16 cellular contexts compared by ENCODE assay signal in genomic region chr10:68095176-68095575, GRCh38. TPM values are rescaled to one million over a fixed set of nuclear protein-coding genes. Genes with fewer than 3 reads are reported as not detected.
DNase-seq lines count a peak whose midpoint lies in the region; ATAC-seq and TF ChIP-seq lines count a peak whose summit lies in the region.
"Had no signal": no experiment of that assay in that cellular context is flagged by ENCODE, and none has a peak within 500 bp of the region (broad histone marks: within the 10 kb centered on the region; RNA-seq: fewer than 3 reads in every experiment).

No MANE protein-coding gene starts in this region.

- H3F3A ChIP-seq in PC-3 (ENCODE audit: low read length, unreplicated experiment), result peaks cover 25% of the 10 kb centered on the region

- peaks cover 17% of the 10 kb centered on the region; the same call in 1 of the 2 replicates for H3K36me3 ChIP-seq in PC-3 (ENCODE audit: low read depth, low read length)
- H3K36me3 ChIP-seq: right atrium auricular region, stomach had no signal

- CTCF ChIA-PET in PC-3 (lab: Charles Lee), result interaction anchor here (0.6 kb wide), 1 partner anchor 126 kb away, joined by 5 read pairs; no protein-coding TSS in a partner anchor

- peaks cover 85% of the 10 kb centered on the region for H3K79me2 ChIP-seq in PC-3 (ENCODE audit: low read length)

- peak overlapping the region; percentile 82 for H3K9ac ChIP-seq in PC-3 (ENCODE audit: low read length)

- ATAC-seq in PC-3, result peak; percentile 49
- no peak for ATAC-seq in GM21723 (IDR thresholded peaks at IDR 0.05; ENCODE audit: unreplicated experiment)
- ATAC-seq in HG02610 (IDR thresholded peaks at IDR 0.05; ENCODE audit: unreplicated experiment), result no peak
- ATAC-seq: naive thymus-derived CD4-positive, alpha-beta T cell had no signal

- 0 out of 2 replicates have a peak overlapping the region, but pooled peaks have one; percentile 0 for H2AFZ ChIP-seq in PC-3 (ENCODE audit: low read length)

- H3K4me3 ChIP-seq in PC-3 (ENCODE audit: low read length), result peak overlapping the region; percentile 17
- H3K4me3 ChIP-seq: right atrium auricular region, stomach had no signal

- no peaks in the 10 kb centered on the region for H3K9me2 ChIP-seq in PC-3 (replicated peaks; ENCODE audit: low read length)

- H3K27ac Mint-ChIP-seq in chondrocyte (ENCODE audit: unreplicated experiment) (peak overlapping the region; percentile 73), osteocyte (ENCODE audit: unreplicated experiment) (peak overlapping the region; percentile 52), endothelial cell (ENCODE audit: unreplicated experiment) (no peak overlapping the region)
- H3K27ac Mint-ChIP-seq: naive thymus-derived CD4-positive, alpha-beta T cell had no signal

- H3K9me3 Mint-ChIP-seq in chondrocyte (ENCODE audit: low read depth), result no peaks in the 10 kb centered on the region
- no peaks in the 10 kb centered on the region for H3K9me3 Mint-ChIP-seq in osteocyte (ENCODE audit: unreplicated experiment)
- no peaks in the 10 kb centered on the region for H3K9me3 Mint-ChIP-seq in endothelial cell (ENCODE audit: unreplicated experiment)
- H3K9me3 Mint-ChIP-seq: naive thymus-derived CD4-positive, alpha-beta T cell had no signal

- intact Hi-C loops in PC-3 (cut with micrococcal nuclease), result loop anchor here (1.0 to 5.0 kb wide), 2 partner anchors 9 to 278 kb away; no protein-coding TSS in a partner anchor

- H3K4me1 Mint-ChIP-seq in chondrocyte (ENCODE audit: low read depth), result peaks cover 25% of the 10 kb centered on the region
- H3K4me1 Mint-ChIP-seq in osteocyte (ENCODE audit: unreplicated experiment), result peaks cover 19% of the 10 kb centered on the region
- no peaks in the 10 kb centered on the region for H3K4me1 Mint-ChIP-seq in endothelial cell (ENCODE audit: unreplicated experiment)

- TF ChIP-seq CTCF in PC-3 (conservative IDR thresholded peaks at IDR 0.05; ENCODE audit: low read depth, low read length) (no peak), chondrocyte (IDR thresholded peaks at IDR 0.05) (no peak), osteocyte (IDR thresholded peaks at IDR 0.05) (no peak), endothelial cell (IDR thresholded peaks at IDR 0.05; ENCODE audit: unreplicated experiment) (no peak)

- H3K27me3 Mint-ChIP-seq in chondrocyte (ENCODE audit: low read depth) (no peaks in the 10 kb centered on the region), osteocyte (ENCODE audit: unreplicated experiment) (no peaks in the 10 kb centered on the region), endothelial cell (ENCODE audit: unreplicated experiment) (no peaks in the 10 kb centered on the region)
- H3K27me3 Mint-ChIP-seq: naive thymus-derived CD4-positive, alpha-beta T cell had no signal

- H3K9me3 ChIP-seq in PC-3 (ENCODE audit: low read length), result no peaks in the 10 kb centered on the region
- H3K9me3 ChIP-seq: right atrium auricular region, stomach had no signal

- H3K4me3 Mint-ChIP-seq in chondrocyte (ENCODE audit: unreplicated experiment) (no peak overlapping the region), osteocyte (ENCODE audit: unreplicated experiment) (no peak overlapping the region), endothelial cell (ENCODE audit: unreplicated experiment) (no peak overlapping the region)
- H3K4me3 Mint-ChIP-seq: naive thymus-derived CD4-positive, alpha-beta T cell had no signal

- peak overlapping the region; percentile 94 for H3K27ac ChIP-seq in PC-3 (ENCODE audit: low read length)
- H3K27ac ChIP-seq: stomach had no signal

- H3K36me3 Mint-ChIP-seq in chondrocyte (ENCODE audit: low read depth) (no peaks in the 10 kb centered on the region), osteocyte (ENCODE audit: unreplicated experiment) (no peaks in the 10 kb centered on the region), endothelial cell (ENCODE audit: low read depth, unreplicated experiment) (no peaks in the 10 kb centered on the region)
- H3K36me3 Mint-ChIP-seq: naive thymus-derived CD4-positive, alpha-beta T cell had no signal

- DNase-seq in Caki2 (ENCODE audit: low read depth) (peak; percentile 33), PC-3 (peak; percentile 94), chondrocyte (ENCODE audit: low spot score) (no peak), osteocyte (ENCODE audit: extremely low spot score, unreplicated experiment) (no peak), endothelial cell (ENCODE audit: low spot score) (no peak), HK-2 (ENCODE audit: unreplicated experiment) (no peak)
- DNase-seq: activated naive CD4-positive, alpha-beta T cell treated with Interleukin-2 at 50 U/mL for 16 hours; naive thymus-derived CD4-positive, alpha-beta T cell; NCI-H1694; NCI-H774; SIG-M5; stomach had no signal

- BruUV-seq in PC-3 (replicated peaks; lab: Mats Ljungman, UMichigan), result no TSS peak

- no peaks in the 10 kb centered on the region for H3K27me3 ChIP-seq in PC-3 (ENCODE audit: low read length)
- H3K27me3 ChIP-seq: right atrium auricular region, stomach had no signal

- in situ Hi-C loops in Caki2 (cut with HindIII; ENCODE audit: low pct_unique_long_range_greater_than_20kb, low sequenced_read_pairs), result no loop called here

- H4K20me1 ChIP-seq in PC-3 (ENCODE audit: low read length), result no peaks in the 10 kb centered on the region

- POLR2A ChIA-PET in PC-3 (lab: Charles Lee; ENCODE audit: unreplicated experiment), result interaction anchor here (0.6 to 1.2 kb wide), 4 partner anchors 17 to 252 kb away, joined by 3 to 4 read pairs (median 4); no protein-coding TSS in a partner anchor

- H3K4me1 ChIP-seq in PC-3 (ENCODE audit: insufficient read depth, low read length), result peaks cover 94% of the 10 kb centered on the region
- H3K4me1 ChIP-seq: right atrium auricular region, stomach had no signal

- peak overlapping the region; percentile 65 for H3K4me2 ChIP-seq in PC-3 (ENCODE audit: low read length)

RNA-seq across cellular contexts. Expression of gene MYPN, which starts 14.1 kb away (rescaled TPM):
- total RNA-seq in Caki2 (2014; rRNA removed; shearing (Covaris generic); ENCODE audit: low replicate concordance), result 0.64 TPM in 1 of 2 replicates, not detected in the other
- total RNA-seq in PC-3 (2014; rRNA removed) (6.0 and 7.1 TPM in 2 replicates), chondrocyte (0.08 to 1.5 TPM (median 0.10 TPM) in 3 replicates), osteocyte (1.0 and 1.8 TPM in 2 replicates), endothelial cell (ENCODE audit: unreplicated experiment) (not detected)
- total RNA-seq: activated CD8-positive, alpha-beta memory T cell treated with anti-CD3 and anti-CD28 coated beads for 36 hours; naive thymus-derived CD4-positive, alpha-beta T cell had no signal

RNA-seq across cellular contexts. Expression of gene HERC4, which starts 20.1 kb away (rescaled TPM):
- total RNA-seq in Caki2 (2014; rRNA removed; shearing (Covaris generic); ENCODE audit: low replicate concordance), result 10.4 and 12.7 TPM in 2 replicates
- 57.4 and 74.4 TPM in 2 replicates for total RNA-seq in PC-3 (2014; rRNA removed)
- 41.6 to 55.0 TPM (median 42.5 TPM) in 3 replicates for total RNA-seq in chondrocyte
- total RNA-seq in osteocyte, result 57.0 and 59.4 TPM in 2 replicates
- total RNA-seq in endothelial cell (ENCODE audit: unreplicated experiment), result 53.4 TPM

Comparison
In these comparisons a context has a peak if more than half of its experiments do, and no peak if none do; other contexts are left out.
1. DNase-seq: peak in Caki2 (single experiment) and PC-3 (single experiment); none in chondrocyte (single experiment), osteocyte (single experiment), endothelial cell (single experiment) and HK-2 (single experiment).